17 cellular contexts compared by ENCODE assay signal in genomic region chr3:102447272-102447671, GRCh38. TPM values are rescaled to one million over a fixed set of nuclear protein-coding genes. Genes with fewer than 3 reads are reported as not detected.
DNase-seq lines count a peak whose midpoint lies in the region; ATAC-seq and TF ChIP-seq lines count a peak whose summit lies in the region.
"Had no signal": no experiment of that assay in that cellular context is flagged by ENCODE, and none has a peak within 500 bp of the region (broad histone marks: within the 10 kb centered on the region; RNA-seq: fewer than 3 reads in every experiment).

No MANE protein-coding gene starts in this region.

- H3K9ac ChIP-seq in adipocyte (ENCODE audit: low read length), result no peak overlapping the region
- H3K9ac ChIP-seq: KMS-11 had no signal

- H3K4me1 ChIP-seq in adipocyte (ENCODE audit: control insufficient read depth, insufficient read depth, low read length) (no peaks in the 10 kb centered on the region), lower lobe of right lung (no peaks in the 10 kb centered on the region)

- ATAC-seq in lower lobe of right lung, result no peak

- DNase-seq in HS-5 (ENCODE audit: low read depth) (peak; percentile 44), adipocyte (ENCODE audit: low read depth) (peak; percentile 35), fibroblast of gingiva (ENCODE audit: low read depth) (peak; percentile 68), iris pigment epithelial cell (ENCODE audit: low read depth) (peak; percentile 80), WERI-Rb-1 (no peak), cardiac septum (ENCODE audit: low spot score) (no peak), lower lobe of right lung (no peak), C1 segment of cervical spinal cord (lab: John Stamatoyannopoulos, UW) (no peak)
- DNase-seq: CD4-positive, alpha-beta T cell; NCI-H1105 treated with DMSO at 0.1 percent for 48 hours; NCI-H1930; NCI-H2171; NCI-H446 treated with DMSO at 0.1 percent for 48 hours; NCI-H748 treated with DMSO at 0.1 percent for 48 hours; SJCRH30 had no signal

- H3K9me3 ChIP-seq in adipocyte (ENCODE audit: control insufficient read depth, low read length) (no peaks in the 10 kb centered on the region), WERI-Rb-1 (ENCODE audit: severe bottlenecking) (no peaks in the 10 kb centered on the region), lower lobe of right lung (no peaks in the 10 kb centered on the region)
- H3K9me3 ChIP-seq: SJCRH30 had no signal

- intact Hi-C loops in cardiac septum (cut with DNase I) (no loop called here), lower lobe of right lung (cut with DNase I) (no loop called here)

- H3K27me3 ChIP-seq in adipocyte (replicated peaks; ENCODE audit: control insufficient read depth, insufficient read depth, low read length) (no peaks in the 10 kb centered on the region), WERI-Rb-1 (ENCODE audit: insufficient read depth, low read depth, severe bottlenecking) (no peaks in the 10 kb centered on the region), lower lobe of right lung (ENCODE audit: low read depth) (no peaks in the 10 kb centered on the region)
- H3K27me3 ChIP-seq: SJCRH30 had no signal

- H3K4me3 ChIP-seq in adipocyte (ENCODE audit: low read length) (no peak overlapping the region), WERI-Rb-1 (ENCODE audit: low read depth, low read length) (no peak overlapping the region), lower lobe of right lung (no peak overlapping the region)
- H3K4me3 ChIP-seq: SJCRH30 had no signal

- TF ChIP-seq CTCF in WERI-Rb-1 (IDR thresholded peaks at IDR 0.05; ENCODE audit: low read depth, low read length) (no peak), lower lobe of right lung (IDR thresholded peaks at IDR 0.05) (no peak)

- H3K36me3 ChIP-seq in adipocyte (ENCODE audit: control insufficient read depth, insufficient read depth, low read length, severe bottlenecking) (no peaks in the 10 kb centered on the region), WERI-Rb-1 (no peaks in the 10 kb centered on the region), lower lobe of right lung (no peaks in the 10 kb centered on the region)
- H3K36me3 ChIP-seq: SJCRH30 had no signal

- H3K27ac ChIP-seq in WERI-Rb-1 (no peak overlapping the region), lower lobe of right lung (no peak overlapping the region)
- H3K27ac ChIP-seq: KMS-11, SJCRH30 had no signal

RNA-seq across cellular contexts. Expression of gene ZPLD1, which starts 12.5 kb away (rescaled TPM):
- not detected for total RNA-seq in cardiac septum
- not detected for total RNA-seq in lower lobe of right lung
- total RNA-seq: CD4-positive, alpha-beta T cell; H4 had no signal

Comparison
In these comparisons a context has a peak if more than half of its experiments do, and no peak if none do; other contexts are left out.
1. DNase-seq: peak in HS-5 (single experiment), adipocyte (single experiment), fibroblast of gingiva (single experiment) and iris pigment epithelial cell (single experiment); none in WERI-Rb-1 (single experiment), cardiac septum (single experiment), lower lobe of right lung (single experiment) and C1 segment of cervical spinal cord (0 of 14).